In the genomic region with DNA sequence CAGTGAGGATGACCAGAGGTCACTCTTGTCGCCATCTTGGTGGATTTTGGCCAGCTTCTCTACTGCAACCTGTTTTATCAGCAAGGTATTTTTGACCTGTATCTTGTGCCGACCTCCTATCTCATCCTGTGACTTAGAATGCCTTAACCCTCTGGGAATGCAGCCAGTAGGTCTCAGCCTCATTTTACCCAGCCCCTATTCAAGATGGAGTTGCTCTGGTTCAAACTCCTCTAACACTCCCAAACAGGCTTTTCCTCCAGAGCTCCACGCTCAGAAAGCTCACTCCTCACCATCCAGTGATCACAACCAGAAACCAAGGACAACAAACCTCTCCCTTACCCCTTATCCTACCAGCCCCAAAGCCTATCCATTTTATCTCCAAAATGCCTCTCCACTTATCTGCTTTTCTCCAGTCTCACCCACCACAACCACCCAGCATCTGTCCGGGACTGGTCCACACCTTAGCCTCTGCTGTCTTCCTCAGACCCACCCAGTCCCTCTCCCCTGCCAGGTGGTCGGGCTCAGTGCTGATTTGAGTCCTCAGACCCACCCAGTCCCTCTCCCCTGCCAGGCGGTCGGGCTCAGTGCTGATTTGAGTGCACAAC, we compare ENCODE assay signal across 1 cellular context.
TF ChIP-seq lines count a peak whose summit lies in the region.

No MANE protein-coding gene starts in this region.

TF ChIP-seq in K562, 482 proteins besides CTCF, POLR2A, EP300 and RAD21 (continued from another document and continues in another):
- TF ChIP-seq ARID2 (IDR thresholded peaks at IDR 0.05) (no peak), CREM (IDR thresholded peaks at IDR 0.05; ENCODE audit: low read depth) (no peak), PCBP2 (IDR thresholded peaks at IDR 0.05; ENCODE audit: low read depth, low read length, poor library complexity, severe bottlenecking) (no peak), CAMTA2 (CRISPR knock-in tag; conservative IDR thresholded peaks at IDR 0.05) (no peak), ZNF143 (CRISPR knock-in tag; IDR thresholded peaks at IDR 0.05) (no peak), MEF2A (IDR thresholded peaks at IDR 0.05; ENCODE audit: control insufficient read depth, low read depth, low read length) (no peak), MEF2D (tag; conservative IDR thresholded peaks at IDR 0.05; ENCODE audit: low read depth) (peak; percentile 90), ZBTB2 (IDR thresholded peaks at IDR 0.05) (no peak), TARDBP (IDR thresholded peaks at IDR 0.05) (no peak), CBFA2T2 (conservative IDR thresholded peaks at IDR 0.05) (peak; percentile 47; the same call in 1 of the 2 replicates), NR2C1 (IDR thresholded peaks at IDR 0.05) (no peak), NR2C1 (tag; IDR thresholded peaks at IDR 0.05) (peak; percentile 84), DIDO1 (tag; IDR thresholded peaks at IDR 0.05; ENCODE audit: low read depth) (peak; percentile 52; the same call in 1 of the 2 replicates), ETV1 (tag; conservative IDR thresholded peaks at IDR 0.05; ENCODE audit: low read depth) (no peak), PTTG1 (tag; IDR thresholded peaks at IDR 0.05; ENCODE audit: low read depth) (peak; percentile 92), NCOA4 (IDR thresholded peaks at IDR 0.05; ENCODE audit: partially characterized antibody) (no peak), SAP30 (IDR thresholded peaks at IDR 0.05; ENCODE audit: borderline replicate concordance, insufficient read depth, low read depth, low read length, poor library complexity, severe bottlenecking) (no peak), ZBTB8A (IDR thresholded peaks at IDR 0.05; ENCODE audit: partially characterized antibody) (no peak), FIP1L1 (IDR thresholded peaks at IDR 0.05; ENCODE audit: low read depth, low read length, poor library complexity, severe bottlenecking) (no peak), GABPB1 (CRISPR knock-in tag; IDR thresholded peaks at IDR 0.05) (no peak), HNRNPLL (IDR thresholded peaks at IDR 0.05; ENCODE audit: low read depth, low read length, poor library complexity, severe bottlenecking) (no peak), ZNF311 (CRISPR knock-in tag; IDR thresholded peaks at IDR 0.05) (peak; percentile 76; the same call in 1 of the 2 replicates), HIVEP1 (CRISPR knock-in tag; IDR thresholded peaks at IDR 0.05) (peak; percentile 82; the same call in 1 of the 2 replicates), HMG20B (CRISPR knock-in tag; IDR thresholded peaks at IDR 0.05) (no peak), CHD2 (IDR thresholded peaks at IDR 0.05; ENCODE audit: low read depth, low read length) (no peak), PHF8 (IDR thresholded peaks at IDR 0.05; ENCODE audit: borderline replicate concordance, low read length) (no peak), MYNN (IDR thresholded peaks at IDR 0.05) (no peak), MYNN (CRISPR knock-in tag; IDR thresholded peaks at IDR 0.05) (no peak), ILK (tag; IDR thresholded peaks at IDR 0.05; ENCODE audit: borderline replicate concordance, low read depth) (peak; percentile 79; the same call in 1 of the 2 replicates), MAFG (tag; conservative IDR thresholded peaks at IDR 0.05) (0 out of 2 replicates have a peak, but pooled peaks have one; percentile 9), GATAD2A (IDR thresholded peaks at IDR 0.05) (no peak), ZNF76 (CRISPR knock-in tag; IDR thresholded peaks at IDR 0.05; ENCODE audit: borderline replicate concordance) (peak; percentile 72; the same call in 1 of the 2 replicates), ZNF239 (CRISPR knock-in tag; IDR thresholded peaks at IDR 0.05) (peak; percentile 43), ZNF740 (CRISPR knock-in tag; IDR thresholded peaks at IDR 0.05) (no peak), ZNF740 (tag; IDR thresholded peaks at IDR 0.05) (peak in 1 of 2 experiments; percentile 89; a peak in 2 of 4 replicates), HMG20A (CRISPR knock-in tag; conservative IDR thresholded peaks at IDR 0.05) (no peak), NFE2L1 (tag; IDR thresholded peaks at IDR 0.05; ENCODE audit: borderline replicate concordance, low read depth) (0 out of 2 replicates have a peak, but pooled peaks have one; percentile 34), KLF16 (IDR thresholded peaks at IDR 0.05) (no peak), NR2C2 (CRISPR knock-in tag; IDR thresholded peaks at IDR 0.05) (no peak), NR2C2 (tag; IDR thresholded peaks at IDR 0.05) (0 out of 2 replicates have a peak, but pooled peaks have one; percentile 33), MECOM (CRISPR knock-in tag; IDR thresholded peaks at IDR 0.05) (peak; percentile 70; the same call in 1 of the 2 replicates), IRF1 (CRISPR knock-in tag; IDR thresholded peaks at IDR 0.05; ENCODE audit: borderline replicate concordance) (no peak), COPS2 (conservative IDR thresholded peaks at IDR 0.05) (no peak), ASH1L (IDR thresholded peaks at IDR 0.05; ENCODE audit: borderline replicate concordance, low read depth, partially characterized antibody) (no peak), ZNF644 (tag; IDR thresholded peaks at IDR 0.05; ENCODE audit: low read depth) (peak; percentile 76; the same call in 1 of the 2 replicates), KLF6 (CRISPR knock-in tag; IDR thresholded peaks at IDR 0.05; ENCODE audit: borderline replicate concordance) (peak; percentile 86; the same call in 1 of the 2 replicates), NFXL1 (CRISPR knock-in tag; IDR thresholded peaks at IDR 0.05) (no peak), OTX1 (CRISPR knock-in tag; IDR thresholded peaks at IDR 0.05) (peak; percentile 48; the same call in 1 of the 2 replicates), FUS (optimal IDR thresholded peaks at IDR 0.05; ENCODE audit: low read depth, low read length) (no peak), PRMT5 (CRISPR knock-in tag; IDR thresholded peaks at IDR 0.05) (no peak), ZNF395 (CRISPR knock-in tag; IDR thresholded peaks at IDR 0.05) (peak; percentile 86), ZNF668 (CRISPR knock-in tag; IDR thresholded peaks at IDR 0.05) (peak; percentile 61; the same call in 1 of the 2 replicates), NFIX (CRISPR knock-in tag; IDR thresholded peaks at IDR 0.05; ENCODE audit: low read depth) (0 out of 2 replicates have a peak, but pooled peaks have one; percentile 14), LCOR (CRISPR knock-in tag; IDR thresholded peaks at IDR 0.05) (no peak), DDX20 (tag; IDR thresholded peaks at IDR 0.05; ENCODE audit: low read depth) (peak; percentile 88), MCM5 (IDR thresholded peaks at IDR 0.05; ENCODE audit: low read depth) (no peak), TAF1 (IDR thresholded peaks at IDR 0.05; ENCODE audit: control insufficient read depth, extremely low read depth, insufficient read depth, low read length, severe bottlenecking) (no peak), ZNF583 (CRISPR knock-in tag; IDR thresholded peaks at IDR 0.05) (peak; percentile 92), TEAD1 (CRISPR knock-in tag; IDR thresholded peaks at IDR 0.05) (peak in 1 of 2 experiments; percentile 72; a peak in 1 of 4 replicates), KAT7 (CRISPR knock-in tag; IDR thresholded peaks at IDR 0.05; ENCODE audit: borderline replicate concordance) (no peak)
- TF ChIP-seq, protein P1, sequence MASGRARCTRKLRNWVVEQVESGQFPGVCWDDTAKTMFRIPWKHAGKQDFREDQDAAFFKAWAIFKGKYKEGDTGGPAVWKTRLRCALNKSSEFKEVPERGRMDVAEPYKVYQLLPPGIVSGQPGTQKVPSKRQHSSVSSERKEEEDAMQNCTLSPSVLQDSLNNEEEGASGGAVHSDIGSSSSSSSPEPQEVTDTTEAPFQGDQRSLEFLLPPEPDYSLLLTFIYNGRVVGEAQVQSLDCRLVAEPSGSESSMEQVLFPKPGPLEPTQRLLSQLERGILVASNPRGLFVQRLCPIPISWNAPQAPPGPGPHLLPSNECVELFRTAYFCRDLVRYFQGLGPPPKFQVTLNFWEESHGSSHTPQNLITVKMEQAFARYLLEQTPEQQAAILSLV (tag; IDR thresholded peaks at IDR 0.05), result peak; percentile 92
- TF ChIP-seq, protein P2, sequence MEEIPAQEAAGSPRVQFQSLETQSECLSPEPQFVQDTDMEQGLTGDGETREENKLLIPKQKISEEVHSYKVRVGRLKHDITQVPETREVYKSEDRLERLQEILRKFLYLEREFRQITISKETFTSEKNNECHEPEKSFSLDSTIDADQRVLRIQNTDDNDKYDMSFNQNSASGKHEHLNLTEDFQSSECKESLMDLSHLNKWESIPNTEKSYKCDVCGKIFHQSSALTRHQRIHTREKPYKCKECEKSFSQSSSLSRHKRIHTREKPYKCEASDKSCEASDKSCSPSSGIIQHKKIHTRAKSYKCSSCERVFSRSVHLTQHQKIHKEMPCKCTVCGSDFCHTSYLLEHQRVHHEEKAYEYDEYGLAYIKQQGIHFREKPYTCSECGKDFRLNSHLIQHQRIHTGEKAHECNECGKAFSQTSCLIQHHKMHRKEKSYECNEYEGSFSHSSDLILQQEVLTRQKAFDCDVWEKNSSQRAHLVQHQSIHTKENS (CRISPR knock-in tag; IDR thresholded peaks at IDR 0.05), result no peak
- TF ChIP-seq, protein P3, sequence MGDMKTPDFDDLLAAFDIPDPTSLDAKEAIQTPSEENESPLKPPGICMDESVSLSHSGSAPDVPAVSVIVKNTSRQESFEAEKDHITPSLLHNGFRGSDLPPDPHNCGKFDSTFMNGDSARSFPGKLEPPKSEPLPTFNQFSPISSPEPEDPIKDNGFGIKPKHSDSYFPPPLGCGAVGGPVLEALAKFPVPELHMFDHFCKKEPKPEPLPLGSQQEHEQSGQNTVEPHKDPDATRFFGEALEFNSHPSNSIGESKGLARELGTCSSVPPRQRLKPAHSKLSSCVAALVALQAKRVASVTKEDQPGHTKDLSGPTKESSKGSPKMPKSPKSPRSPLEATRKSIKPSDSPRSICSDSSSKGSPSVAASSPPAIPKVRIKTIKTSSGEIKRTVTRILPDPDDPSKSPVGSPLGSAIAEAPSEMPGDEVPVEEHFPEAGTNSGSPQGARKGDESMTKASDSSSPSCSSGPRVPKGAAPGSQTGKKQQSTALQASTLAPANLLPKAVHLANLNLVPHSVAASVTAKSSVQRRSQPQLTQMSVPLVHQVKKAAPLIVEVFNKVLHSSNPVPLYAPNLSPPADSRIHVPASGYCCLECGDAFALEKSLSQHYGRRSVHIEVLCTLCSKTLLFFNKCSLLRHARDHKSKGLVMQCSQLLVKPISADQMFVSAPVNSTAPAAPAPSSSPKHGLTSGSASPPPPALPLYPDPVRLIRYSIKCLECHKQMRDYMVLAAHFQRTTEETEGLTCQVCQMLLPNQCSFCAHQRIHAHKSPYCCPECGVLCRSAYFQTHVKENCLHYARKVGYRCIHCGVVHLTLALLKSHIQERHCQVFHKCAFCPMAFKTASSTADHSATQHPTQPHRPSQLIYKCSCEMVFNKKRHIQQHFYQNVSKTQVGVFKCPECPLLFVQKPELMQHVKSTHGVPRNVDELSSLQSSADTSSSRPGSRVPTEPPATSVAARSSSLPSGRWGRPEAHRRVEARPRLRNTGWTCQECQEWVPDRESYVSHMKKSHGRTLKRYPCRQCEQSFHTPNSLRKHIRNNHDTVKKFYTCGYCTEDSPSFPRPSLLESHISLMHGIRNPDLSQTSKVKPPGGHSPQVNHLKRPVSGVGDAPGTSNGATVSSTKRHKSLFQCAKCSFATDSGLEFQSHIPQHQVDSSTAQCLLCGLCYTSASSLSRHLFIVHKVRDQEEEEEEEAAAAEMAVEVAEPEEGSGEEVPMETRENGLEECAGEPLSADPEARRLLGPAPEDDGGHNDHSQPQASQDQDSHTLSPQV (IDR thresholded peaks at IDR 0.05), result peak; percentile 76; the same call in 1 of the 2 replicates
- TF ChIP-seq, protein P4, sequence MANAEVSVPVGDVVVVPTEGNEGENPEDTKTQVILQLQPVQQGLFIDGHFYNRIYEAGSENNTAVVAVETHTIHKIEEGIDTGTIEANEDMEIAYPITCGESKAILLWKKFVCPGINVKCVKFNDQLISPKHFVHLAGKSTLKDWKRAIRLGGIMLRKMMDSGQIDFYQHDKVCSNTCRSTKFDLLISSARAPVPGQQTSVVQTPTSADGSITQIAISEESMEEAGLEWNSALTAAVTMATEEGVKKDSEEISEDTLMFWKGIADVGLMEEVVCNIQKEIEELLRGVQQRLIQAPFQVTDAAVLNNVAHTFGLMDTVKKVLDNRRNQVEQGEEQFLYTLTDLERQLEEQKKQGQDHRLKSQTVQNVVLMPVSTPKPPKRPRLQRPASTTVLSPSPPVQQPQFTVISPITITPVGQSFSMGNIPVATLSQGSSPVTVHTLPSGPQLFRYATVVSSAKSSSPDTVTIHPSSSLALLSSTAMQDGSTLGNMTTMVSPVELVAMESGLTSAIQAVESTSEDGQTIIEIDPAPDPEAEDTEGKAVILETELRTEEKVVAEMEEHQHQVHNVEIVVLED (CRISPR knock-in tag; IDR thresholded peaks at IDR 0.05), result 0 out of 2 replicates have a peak, but pooled peaks have one; percentile 10
